Comparison of ENCODE assay signal across 11 cellular contexts in genomic region chr15:101179341-101180153, GRCh38.
A peak's percentile ranks its signal among the peaks of the same experiment; 100 is the strongest.
DNase-seq lines count a peak whose midpoint lies in the region; ATAC-seq and TF ChIP-seq lines count a peak whose summit lies in the region.
"Had no signal": no experiment of that assay in that cellular context is flagged by ENCODE, and none has a peak within 500 bp of the region (broad histone marks: within the 10 kb centered on the region; RNA-seq: fewer than 3 reads in every experiment).

No MANE protein-coding gene starts in this region.

- H3K27ac ChIP-seq in ACC112 (ENCODE audit: low read depth, low read length): peak overlapping the region; percentile 70

- peak overlapping the region; percentile 65 for H3K27ac Mint-ChIP-seq in mesothelial cell of epicardium

- no peak overlapping the region for H2AFZ ChIP-seq in ACC112 (ENCODE audit: low read length, unreplicated experiment)

- in situ Hi-C loops in astrocyte of the spinal cord (cut with HindIII; ENCODE audit: low sequenced_read_pairs): no loop called here

- no peaks in the 10 kb centered on the region for H3K27me3 Mint-ChIP-seq in mesothelial cell of epicardium (ENCODE audit: low read depth)

- no peaks in the 10 kb centered on the region for H3K27me3 ChIP-seq in ACC112 (ENCODE audit: insufficient read depth, low read length)

- H3K36me3 Mint-ChIP-seq in mesothelial cell of epicardium: peaks cover 50% of the 10 kb centered on the region

- no peak overlapping the region for H3K4me3 ChIP-seq in ACC112 (ENCODE audit: low read depth, low read length)
- H3K4me3 ChIP-seq in astrocyte of the spinal cord (ENCODE audit: low read depth, low read length): no peak overlapping the region

- H3K4me1 Mint-ChIP-seq in mesothelial cell of epicardium: peaks cover 4% of the 10 kb centered on the region

- no peak for ATAC-seq in GM18517 (IDR thresholded peaks at IDR 0.05; ENCODE audit: unreplicated experiment)

- no peak overlapping the region for H3K4me3 Mint-ChIP-seq in mesothelial cell of epicardium

- peaks cover 17% of the 10 kb centered on the region for H3K4me1 ChIP-seq in ACC112 (ENCODE audit: control insufficient read depth, insufficient read depth, low read length, unreplicated experiment)

- TF ChIP-seq CTCF in astrocyte of the spinal cord (IDR thresholded peaks at IDR 0.05; ENCODE audit: low read depth, low read length): no peak
- TF ChIP-seq CTCF in mesothelial cell of epicardium (IDR thresholded peaks at IDR 0.05; ENCODE audit: unreplicated experiment): no peak

- H3K36me3 ChIP-seq in ACC112 (ENCODE audit: insufficient read depth, low read length): peaks cover 51% of the 10 kb centered on the region

- DNase-seq in GM04503 (ENCODE audit: low read depth) (peak; percentile 84), astrocyte of the spinal cord (ENCODE audit: low read depth, low spot score) (peak; percentile 73), mesothelial cell of epicardium (ENCODE audit: low spot score in 2 of 2, unreplicated experiment in 2 of 2) (no peak), NCI-H524 treated with DMSO at 0.1 percent for 48 hours (lab: John Stamatoyannopoulos, UW) (no peak), NCI-H187 (lab: John Stamatoyannopoulos, UW) (no peak)
- DNase-seq in activated CD4-positive, alpha-beta T cell treated with anti-CD3 and anti-CD28 coated beads for 4 hours: no peak
- DNase-seq: Calu3, NCI-H510A treated with DMSO at 0.1 percent for 48 hours, posterior cingulate gyrus had no signal

- peaks cover 79% of the 10 kb centered on the region for H3K79me2 ChIP-seq in ACC112 (ENCODE audit: control insufficient read depth, insufficient read depth, low read length, unreplicated experiment)

- no peaks in the 10 kb centered on the region for H3K9me3 Mint-ChIP-seq in mesothelial cell of epicardium

Comparison
In these comparisons a context has a peak if more than half of its experiments do, and no peak if none do; other contexts are left out.
1. DNase-seq: peak in GM04503 (single experiment) and astrocyte of the spinal cord (single experiment); none in mesothelial cell of epicardium (0 of 2), NCI-H524 treated with DMSO at 0.1 percent for 48 hours (single experiment), NCI-H187 (0 of 2) and activated CD4-positive, alpha-beta T cell treated with anti-CD3 and anti-CD28 coated beads for 4 hours (0 of 2).